In the genomic region with DNA sequence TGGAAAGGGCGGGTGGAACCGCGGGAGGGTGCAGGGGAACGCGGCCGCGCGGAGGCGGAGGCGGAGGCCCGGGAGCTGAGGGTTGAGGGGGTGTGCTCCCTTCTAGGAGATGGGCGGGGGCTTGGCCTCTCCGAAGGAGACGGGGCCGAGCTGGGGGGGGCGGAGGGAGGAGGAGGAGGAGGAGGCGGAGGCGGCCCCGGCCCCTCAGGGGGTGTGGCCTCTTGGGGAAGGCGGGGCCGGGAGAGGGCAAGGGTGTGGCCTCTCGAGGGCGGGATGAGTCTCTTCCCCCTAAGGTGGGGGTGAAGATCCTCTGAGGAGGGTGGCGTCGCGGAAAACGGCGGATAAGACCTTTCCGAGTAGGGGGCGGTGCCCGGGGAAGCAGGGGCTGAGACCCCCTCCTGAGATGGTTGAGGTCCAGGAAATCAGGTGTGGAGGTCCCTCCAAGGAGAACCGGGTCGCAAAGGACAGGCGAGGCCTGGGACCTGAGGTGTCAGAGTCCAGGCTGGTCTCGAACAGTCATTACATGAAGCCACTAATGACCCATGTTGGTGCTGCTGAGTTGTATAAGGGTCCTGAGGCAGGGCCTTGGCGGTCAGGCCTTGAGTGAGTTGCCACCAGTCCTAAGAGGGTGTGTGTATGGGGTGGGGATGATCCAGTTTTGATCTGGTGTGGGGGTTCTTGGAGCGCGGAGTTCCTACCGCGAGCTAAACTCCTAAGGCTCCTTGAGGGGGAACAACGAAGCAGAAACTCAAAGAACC, we compare ENCODE assay signal across 8 cellular contexts. TPM values are rescaled to one million over a fixed set of nuclear protein-coding genes. Genes with fewer than 3 reads are reported as not detected.
DNase-seq lines count a peak whose midpoint lies in the region; ATAC-seq, FAIRE-seq and TF ChIP-seq lines count a peak whose summit lies in the region.

No MANE protein-coding gene starts in this region.

- peak overlapping the region; percentile 96 to 99 for H3K27ac ChIP-seq in kidney (ENCODE audit: low read depth in 2 of 2, low read length in 2 of 2)

- peak; percentile 69 for DNase-seq in DMS53 (lab: John Stamatoyannopoulos, UW)
- no peak for DNase-seq in DMS53 treated with DMSO at 0.1 percent for 48 hours (lab: John Stamatoyannopoulos, UW; ENCODE audit: unreplicated experiment)
- peak; percentile 40 for DNase-seq in NCI-H2171 treated with DMSO at 0.1 percent for 48 hours (lab: John Stamatoyannopoulos, UW)
- DNase-seq in activated CD4-positive, CD25-positive, alpha-beta regulatory T cell treated with anti-CD3 and anti-CD28 coated beads, Interleukin-2, amount 50 U/mL, for 72 hours: peak; percentile 88
- DNase-seq in central memory CD4-positive, alpha-beta T cell: peak; percentile 81
- DNase-seq in kidney: peak; percentile 97
- DNase-seq in stimulated activated CD4-positive, alpha-beta T cell treated with anti-CD3 and anti-CD28 coated beads, Interleukin-1b, Interleukin-23, amount 100 ng/mL, for 1 hour (ENCODE audit: low read depth in 2 of 2): peak; percentile 75 to 81

- intact Hi-C loops in kidney (cut with DNase I): no loop called here

- no peaks in the 10 kb centered on the region for H3K9me3 ChIP-seq in kidney (ENCODE audit: control insufficient read depth in 1 of 2, low read length in 2 of 2)

- H3K36me3 ChIP-seq in kidney (ENCODE audit: control insufficient read depth in 1 of 2, insufficient read depth in 2 of 2, low read length in 2 of 2): peaks cover 4 to 13% of the 10 kb centered on the region in 2 donors

- H3K9ac ChIP-seq in kidney (ENCODE audit: low read length in 2 of 2): peak overlapping the region; percentile 64 to 99

- no peak for TF ChIP-seq CTCF in kidney (IDR thresholded peaks at IDR 0.05; ENCODE audit: borderline replicate concordance, extremely low read depth, insufficient read depth)

- peaks cover 9 to 13% of the 10 kb centered on the region in 2 donors for H3K4me1 ChIP-seq in kidney (ENCODE audit: control insufficient read depth in 1 of 2, insufficient read depth in 1 of 2, low read depth in 1 of 2, low read length in 2 of 2)

- peak; percentile 28 for ATAC-seq in HG02870 (IDR thresholded peaks at IDR 0.05; ENCODE audit: unreplicated experiment)

- no peak for FAIRE-seq in kidney (lab: Jason Lieb, UNC)

- peak overlapping the region; percentile 82 to 92 for H3K4me3 ChIP-seq in kidney (ENCODE audit: low read length in 2 of 2)

RNA-seq across cellular contexts. Expression of gene WDR6, which starts 0.8 kb away (rescaled TPM):
- total RNA-seq in kidney: 158 TPM
- 105 TPM for polyA plus RNA-seq in kidney (ENCODE audit: insufficient read depth, low read depth, low replicate concordance)

RNA-seq across cellular contexts. Expression of gene DALRD3, which starts 10.4 kb away (rescaled TPM):
- total RNA-seq in kidney: 46.8 TPM
- polyA plus RNA-seq in kidney (ENCODE audit: insufficient read depth, low read depth, low replicate concordance): 41.6 TPM

RNA-seq across cellular contexts. Expression of gene NDUFAF3, which starts 14.0 kb away (rescaled TPM):
- 106 TPM for total RNA-seq in kidney
- polyA plus RNA-seq in kidney (ENCODE audit: insufficient read depth, low read depth, low replicate concordance): 190 TPM

RNA-seq across cellular contexts. Expression of gene P4HTM, which starts 17.9 kb away (rescaled TPM):
- 63.7 TPM for total RNA-seq in kidney
- polyA plus RNA-seq in kidney (ENCODE audit: insufficient read depth, low read depth, low replicate concordance): 72.6 TPM

RNA-seq across cellular contexts. Expression of gene IMPDH2, which starts 21.2 kb away (rescaled TPM):
- 132 TPM for total RNA-seq in kidney
- 99.9 TPM for polyA plus RNA-seq in kidney (ENCODE audit: insufficient read depth, low read depth, low replicate concordance)
